Comparison of ENCODE assay signal across 2 cellular contexts in the genomic region with DNA sequence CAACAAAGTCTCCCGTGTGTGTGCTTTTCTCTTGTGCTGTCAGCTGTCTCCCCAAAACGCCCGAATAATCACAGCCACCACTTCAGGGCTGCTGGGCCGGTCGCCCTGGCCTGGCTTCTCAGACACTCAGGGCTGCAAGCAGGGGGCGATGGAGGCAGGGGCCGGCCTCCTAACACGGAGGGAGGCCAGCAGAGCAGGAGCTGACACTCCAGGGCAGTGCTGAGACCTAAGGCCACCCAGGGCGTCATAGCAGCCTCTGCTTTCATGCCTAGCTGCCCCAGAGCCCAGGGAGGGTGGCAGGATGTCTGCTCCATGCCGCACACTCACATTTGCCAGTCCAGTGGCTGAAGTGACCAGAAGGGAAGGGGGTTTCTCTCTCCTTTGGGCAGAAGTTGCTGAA.
TF ChIP-seq lines count a peak whose summit lies in the region.

No MANE protein-coding gene starts in this region.

TF ChIP-seq in SK-N-SH treated with all-trans-retinoic acid at 6 μM for 48 hours, 23 proteins besides CTCF, POLR2A, EP300 and RAD21:
- TF ChIP-seq TSHZ2 (CRISPR knock-in tag; IDR thresholded peaks at IDR 0.05) (no peak), ZC3H10 (CRISPR knock-in tag; IDR thresholded peaks at IDR 0.05) (no peak), GLIS3 (CRISPR knock-in tag; IDR thresholded peaks at IDR 0.05) (no peak), CSRNP3 (CRISPR knock-in tag; IDR thresholded peaks at IDR 0.05) (no peak), CSDC2 (CRISPR knock-in tag; IDR thresholded peaks at IDR 0.05) (no peak)
TF ChIP-seq in SK-N-SH treated with all-trans-retinoic acid at 6 μM for 48 hours: peak in this region for 0.

TF ChIP-seq in SK-N-SH, 30 proteins besides CTCF, POLR2A, EP300 and RAD21 (continued from another document):
- TF ChIP-seq ZBTB33 (IDR thresholded peaks at IDR 0.05; ENCODE audit: borderline replicate concordance, low read depth) (no peak), JUND (IDR thresholded peaks at IDR 0.05) (no peak), FOSL2 (IDR thresholded peaks at IDR 0.05; ENCODE audit: borderline replicate concordance, low read depth) (no peak), GATA2 (CRISPR knock-in tag; IDR thresholded peaks at IDR 0.05) (no peak), USF1 (IDR thresholded peaks at IDR 0.05; ENCODE audit: borderline replicate concordance, low read depth) (no peak), YY1 (IDR thresholded peaks at IDR 0.05; ENCODE audit: low read depth) (no peak), TEAD4 (IDR thresholded peaks at IDR 0.05; ENCODE audit: borderline replicate concordance, insufficient read depth) (no peak), SIN3A (IDR thresholded peaks at IDR 0.05; ENCODE audit: borderline replicate concordance, low read depth, low read length) (no peak), TAF1 (IDR thresholded peaks at IDR 0.05; ENCODE audit: borderline replicate concordance, low read depth, low read length) (no peak), RXRA (IDR thresholded peaks at IDR 0.05; ENCODE audit: borderline replicate concordance, low read depth) (no peak), RFX5 (IDR thresholded peaks at IDR 0.05; ENCODE audit: low read length) (no peak), GABPA (IDR thresholded peaks at IDR 0.05; ENCODE audit: low read depth) (no peak), FOXM1 (IDR thresholded peaks at IDR 0.05; ENCODE audit: low read depth) (no peak), SMC3 (IDR thresholded peaks at IDR 0.05; ENCODE audit: low read depth, low read length) (no peak), EZH2phosphoT487 (IDR thresholded peaks at IDR 0.05; ENCODE audit: borderline replicate concordance, low read depth) (no peak), POLR2AphosphoS5 (IDR thresholded peaks at IDR 0.05; ENCODE audit: low read depth, low read length) (no peak)
TF ChIP-seq in SK-N-SH: peak in this region for 0.
